Comparison of ENCODE assay signal across 12 cellular contexts in genomic region chr2:33426666-33427231, GRCh38. TPM values are rescaled to one million over a fixed set of nuclear protein-coding genes. Genes with fewer than 3 reads are reported as not detected.
DNase-seq lines count a peak whose midpoint lies in the region; ATAC-seq and TF ChIP-seq lines count a peak whose summit lies in the region.
"Had no signal": no experiment of that assay in that cellular context is flagged by ENCODE, and none has a peak within 500 bp of the region (broad histone marks: within the 10 kb centered on the region; RNA-seq: fewer than 3 reads in every experiment).

No MANE protein-coding gene starts in this region.

- intact Hi-C loops in right lobe of liver (cut with DNase I): no loop called here

- H3K36me3 ChIP-seq in brain microvascular endothelial cell (replicated peaks) (no peaks in the 10 kb centered on the region), right lobe of liver (no peaks in the 10 kb centered on the region)
- H3K36me3 ChIP-seq: adrenal gland had no signal

- peaks cover 10% of the 10 kb centered on the region for H3K27me3 Mint-ChIP-seq in T-helper 17 cell

- no peaks in the 10 kb centered on the region for H3K27me3 ChIP-seq in brain microvascular endothelial cell (replicated peaks)
- H3K27me3 ChIP-seq in right lobe of liver: no peaks in the 10 kb centered on the region
- H3K27me3 ChIP-seq: adrenal gland had no signal

- H3K4me3 Mint-ChIP-seq in T-helper 17 cell: no peak overlapping the region
- H3K4me3 Mint-ChIP-seq: activated CD4-positive, alpha-beta T cell treated with anti-CD3 and anti-CD28 coated beads, Interleukin-2, amount 10 ng/mL, durations not matched to agents 24 days and 14 days; nephron progenitor cell had no signal

- no peak for TF ChIP-seq CTCF in brain microvascular endothelial cell (IDR thresholded peaks at IDR 0.05; ENCODE audit: low read depth, low read length, missing control alignments)
- TF ChIP-seq CTCF in right lobe of liver (IDR thresholded peaks at IDR 0.05): no peak

- H3K36me3 Mint-ChIP-seq in T-helper 17 cell (ENCODE audit: low read depth): no peaks in the 10 kb centered on the region

- no peak overlapping the region for H3K4me3 ChIP-seq in brain microvascular endothelial cell (ENCODE audit: low read depth, low read length)
- no peak overlapping the region for H3K4me3 ChIP-seq in right lobe of liver
- H3K4me3 ChIP-seq: adrenal gland had no signal

- no peaks in the 10 kb centered on the region for H3K4me1 Mint-ChIP-seq in T-helper 17 cell
- H3K4me1 Mint-ChIP-seq: nephron progenitor cell had no signal

- DNase-seq in DMS53 (lab: John Stamatoyannopoulos, UW): peak; percentile 83
- DNase-seq in NCI-H187 treated with DMSO at 0.1 percent for 48 hours (lab: John Stamatoyannopoulos, UW): peak; percentile 11
- peak; percentile 86 for DNase-seq in brain microvascular endothelial cell
- DNase-seq in right lobe of liver: peak; percentile 62 to 73 (median 70)
- DNase-seq in activated CD4-positive, alpha-beta T cell treated with anti-CD3 and anti-CD28 coated beads, Interleukin-2, amount 50 U/mL, for 1 hour: no peak
- DNase-seq in activated CD8-positive, alpha-beta memory T cell treated with anti-CD3 and anti-CD28 coated beads for 24 hours: no peak
- no peak for DNase-seq in T-helper 17 cell
- no peak for DNase-seq in germinal center (ENCODE audit: low spot score)
- DNase-seq: activated CD4-positive, alpha-beta T cell treated with anti-CD3 and anti-CD28 coated beads, Interleukin-2, amount 10 ng/mL, durations not matched to agents 24 days and 14 days; nephron progenitor cell had no signal

- H3K27ac Mint-ChIP-seq in T-helper 17 cell: no peak overlapping the region
- H3K27ac Mint-ChIP-seq: activated CD4-positive, alpha-beta T cell treated with anti-CD3 and anti-CD28 coated beads, Interleukin-2, amount 10 ng/mL, durations not matched to agents 24 days and 14 days; nephron progenitor cell had no signal

- 65% methylated on average over 3 of the region's 3 CpGs for whole genome bisulfite sequencing in right lobe of liver (ENCODE audit: insufficient coverage, low coverage, low lambda C conversion rate, missing lambda C conversion rate)

- H3K9me3 ChIP-seq in right lobe of liver (no peaks in the 10 kb centered on the region), T-helper 17 cell (ENCODE audit: control insufficient read depth, low read length, poor library complexity, severe bottlenecking) (no peaks in the 10 kb centered on the region)
- H3K9me3 ChIP-seq: adrenal gland had no signal

- no peak for TF ChIP-seq POLR2A in right lobe of liver (IDR thresholded peaks at IDR 0.05)

- peak; percentile 52 to 89 (median 79) for ATAC-seq in right lobe of liver
- ATAC-seq in T-helper 17 cell: no peak
- ATAC-seq: Panc1 had no signal

- peak overlapping the region; percentile 67 for H3K27ac ChIP-seq in brain microvascular endothelial cell
- no peak overlapping the region for H3K27ac ChIP-seq in right lobe of liver
- H3K27ac ChIP-seq: adrenal gland had no signal

- in situ Hi-C loops in brain microvascular endothelial cell (cut with HindIII; ENCODE audit: low pct_ligation_motif_present, low sequenced_read_pairs): no loop called here

- H3K4me1 ChIP-seq in right lobe of liver: no peaks in the 10 kb centered on the region
- H3K4me1 ChIP-seq: adrenal gland had no signal

RNA-seq across cellular contexts. Expression of gene RASGRP3, which starts 49.7 kb away (rescaled TPM):
- total RNA-seq in right lobe of liver: 10 to 100 TPM in 1 of 6 experiments, 1 to 10 TPM in 5; 3.0 to 11.5 (median 5.0) TPM
- 10 to 100 TPM in 1 of 2 donors, 1 to 10 TPM in 1; 3.9 to 13.5 TPM for total RNA-seq in T-helper 17 cell

Comparison
In these comparisons a context has a peak if more than half of its experiments do, and no peak if none do; other contexts are left out.
1. DNase-seq: peak in DMS53 (single experiment), NCI-H187 treated with DMSO at 0.1 percent for 48 hours (single experiment), brain microvascular endothelial cell (single experiment) and right lobe of liver (3 of 3); none in activated CD4-positive, alpha-beta T cell treated with anti-CD3 and anti-CD28 coated beads, Interleukin-2, amount 50 U/mL, for 1 hour (single experiment), activated CD8-positive, alpha-beta memory T cell treated with anti-CD3 and anti-CD28 coated beads for 24 hours (single experiment), T-helper 17 cell (0 of 3) and germinal center (single experiment).